Comparison of ENCODE assay signal across 31 cellular contexts in the genomic region with DNA sequence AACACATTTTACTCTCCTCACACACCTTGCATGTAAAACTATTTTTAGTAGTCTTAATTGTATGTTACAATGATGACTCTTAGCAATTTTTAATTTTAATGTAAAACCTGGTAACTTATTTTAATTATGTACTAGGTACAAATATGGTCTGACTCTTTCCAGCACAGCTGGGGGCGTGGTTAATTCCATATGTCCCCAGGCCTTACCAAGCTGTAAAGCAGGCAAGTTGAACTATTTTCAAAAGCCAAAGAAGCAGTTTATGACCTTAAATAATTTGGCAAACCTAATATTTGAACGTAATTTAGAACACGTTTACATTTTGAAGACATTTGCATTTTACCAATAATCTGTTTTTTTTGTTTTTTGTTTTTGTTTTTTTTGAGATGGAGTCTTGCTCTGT. TPM values are rescaled to one million over a fixed set of nuclear protein-coding genes. Genes with fewer than 3 reads are reported as not detected.
"Had no signal": no experiment of that assay in that cellular context is flagged by ENCODE, and none has a peak within 500 bp of the region (broad histone marks: within the 10 kb centered on the region; RNA-seq: fewer than 3 reads in every experiment).

No MANE protein-coding gene starts in this region.

- H3K27ac ChIP-seq: adrenal gland, body of pancreas, esophagus muscularis mucosa, foreskin keratinocyte, gastrocnemius medialis, heart left ventricle, WERI-Rb-1 had no signal

- DNase-seq: activated B cell treated with CpG ODN at 0.5 μM for 24 hours; activated CD4-positive, alpha-beta T cell treated with anti-CD3 and anti-CD28 coated beads for 48 hours; activated CD4-positive, alpha-beta T cell treated with anti-CD3 and anti-CD28 coated beads, Interleukin-2, amount 50 U/mL, for 1 hour; activated CD4-positive, alpha-beta T cell treated with anti-CD3 and anti-CD28 coated beads, Interleukin-2, amount 50 U/mL, for 48 hours; activated CD8-positive, alpha-beta memory T cell treated with anti-CD3 and anti-CD28 coated beads for 24 hours; activated CD8-positive, alpha-beta T cell treated with anti-CD3 and anti-CD28 coated beads for 36 hours; activated effector memory CD4-positive, alpha-beta T cell treated with Interleukin-2 at 50 U/mL for 16 hours; activated gamma-delta T cell treated with Interleukin-2 at 50 U/mL for 16 hours; activated naive CD4-positive, alpha-beta T cell treated with anti-CD3 and anti-CD28 coated beads, Interleukin-2, amount 50 U/mL, for 16 hours; activated naive CD4-positive, alpha-beta T cell treated with Interleukin-2 at 50 U/mL for 16 hours; activated naive CD8-positive, alpha-beta T cell treated with anti-CD3 and anti-CD28 coated beads for 36 hours; activated naive CD8-positive, alpha-beta T cell treated with anti-CD3 and anti-CD28 coated beads, Interleukin-2, amount 50 U/mL, for 24 hours; activated T-cell treated with anti-CD3 and anti-CD28 coated beads, Interleukin-2, amount 50 U/mL, for 4 hours; adrenal gland; amygdala; aorta; body of pancreas; caudate nucleus; effector memory CD4-positive, alpha-beta T cell; endodermal cell; erythroblast; gastrocnemius medialis; glutamatergic neuron; heart left ventricle; hypothalamus; T1000; WERI-Rb-1 had no signal

- ATAC-seq: activated CD4-positive, CD25-positive, alpha-beta regulatory T cell treated with anti-CD3 and anti-CD28 coated beads, Interleukin-2, amount 50 U/mL, for 24 hours; activated CD8-positive, alpha-beta T cell treated with anti-CD3 and anti-CD28 coated beads for 36 hours; activated naive CD8-positive, alpha-beta T cell treated with anti-CD3 and anti-CD28 coated beads, Interleukin-2, amount 50 U/mL, for 24 hours; activated T-cell treated with anti-CD3 and anti-CD28 coated beads, Interleukin-2, amount 50 U/mL, for 4 hours; activated T-helper 17 cell treated with anti-CD3 and anti-CD28 coated beads, Interleukin-2, amount 50 U/mL, for 72 hours; body of pancreas; gastrocnemius medialis; heart left ventricle had no signal

- H3K4me3 ChIP-seq: adrenal gland, body of pancreas, esophagus muscularis mucosa, gastrocnemius medialis, heart left ventricle had no signal

- H3K36me3 ChIP-seq: adrenal gland, esophagus muscularis mucosa, gastrocnemius medialis, heart left ventricle, WERI-Rb-1 had no signal

- H3K27me3 ChIP-seq: adrenal gland, body of pancreas, esophagus muscularis mucosa, foreskin keratinocyte, gastrocnemius medialis, heart left ventricle had no signal

- H3K4me1 ChIP-seq: adrenal gland, body of pancreas, esophagus muscularis mucosa, gastrocnemius medialis, heart left ventricle had no signal

- H3K9me3 ChIP-seq: adrenal gland, body of pancreas, esophagus muscularis mucosa, gastrocnemius medialis, heart left ventricle had no signal

RNA-seq across cellular contexts. Expression of gene ACOT6, which starts 9.3 kb away (rescaled TPM):
- polyA plus RNA-seq: aorta, foreskin keratinocyte, heart left ventricle had no signal

RNA-seq across cellular contexts. Expression of gene HEATR4, which starts 44.2 kb away (rescaled TPM):
- polyA plus RNA-seq: foreskin keratinocyte had no signal
